9 cellular contexts compared by ENCODE assay signal in genomic region chrX:8879750-8880149, GRCh38.
DNase-seq lines count a peak whose midpoint lies in the region; ATAC-seq and TF ChIP-seq lines count a peak whose summit lies in the region.
"Had no signal": no experiment of that assay in that cellular context is flagged by ENCODE, and none has a peak within 500 bp of the region (broad histone marks: within the 10 kb centered on the region; RNA-seq: fewer than 3 reads in every experiment).

No MANE protein-coding gene starts in this region.

- H4K20me1 ChIP-seq in hepatocyte (ENCODE audit: insufficient read depth, poor library complexity, severe bottlenecking) = no peaks in the 10 kb centered on the region

- H3K27ac ChIP-seq in hepatocyte = no peak overlapping the region
- H3K27ac ChIP-seq: SK-N-MC had no signal

- H2AFZ ChIP-seq in hepatocyte = no peak overlapping the region

- DNase-seq in GM06990 (ENCODE audit: extremely low read depth, insufficient read length) (no peak), HPDE6-E6E7 (ENCODE audit: extremely low spot score) (peak; percentile 10), iPS-NIHi11 (ENCODE audit: low spot score) (peak; percentile 34), hepatocyte (ENCODE audit: low spot score) (no peak), NCI-H1417 treated with DMSO at 0.1 percent for 48 hours (lab: John Stamatoyannopoulos, UW) (no peak)
- peak; percentile 61 for DNase-seq in activated CD8-positive, alpha-beta memory T cell treated with anti-CD3 and anti-CD28 coated beads for 24 hours

- WGBS in hepatocyte (ENCODE audit: low lambda C conversion rate, missing lambda C conversion rate) = 56% methylated on average over 4 of the region's 4 CpGs

- no peaks in the 10 kb centered on the region for H3K27me3 ChIP-seq in GM06990 (replicated peaks; ENCODE audit: control insufficient read depth, insufficient read depth, low read length)
- H3K27me3 ChIP-seq in hepatocyte = no peaks in the 10 kb centered on the region

- ATAC-seq in HG03432 (IDR thresholded peaks at IDR 0.05; ENCODE audit: unreplicated experiment) = no peak
- ATAC-seq in HG03045 (IDR thresholded peaks at IDR 0.05; ENCODE audit: unreplicated experiment) = no peak

- H3K9me3 ChIP-seq in hepatocyte (ENCODE audit: low read depth) = no peaks in the 10 kb centered on the region

- no peaks in the 10 kb centered on the region for H3K36me3 ChIP-seq in GM06990 (ENCODE audit: control insufficient read depth, insufficient read depth, low read length)
- no peaks in the 10 kb centered on the region for H3K36me3 ChIP-seq in hepatocyte (replicated peaks; ENCODE audit: insufficient read depth, low read depth)

- no peaks in the 10 kb centered on the region for H3K4me1 ChIP-seq in hepatocyte (ENCODE audit: insufficient read depth)

- no peaks in the 10 kb centered on the region for H3K9me2 ChIP-seq in hepatocyte (replicated peaks; ENCODE audit: insufficient read depth)

- no peaks in the 10 kb centered on the region for H3K79me2 ChIP-seq in hepatocyte

- TF ChIP-seq CTCF in GM06990 (IDR thresholded peaks at IDR 0.05; ENCODE audit: insufficient read depth, low read length, poor library complexity, severe bottlenecking) = peak; percentile 74
- TF ChIP-seq CTCF in hepatocyte (IDR thresholded peaks at IDR 0.05; ENCODE audit: poor library complexity) = no peak

- H3K4me3 ChIP-seq in GM06990 (replicated peaks; ENCODE audit: low read depth, low read length) (no peak overlapping the region), hepatocyte (no peak overlapping the region)
- H3K4me3 ChIP-seq: SK-N-MC had no signal

- H3K4me2 ChIP-seq in hepatocyte = no peak overlapping the region

Comparison
In these comparisons a context has a peak if more than half of its experiments do, and no peak if none do; other contexts are left out.
1. DNase-seq: peak in HPDE6-E6E7 (single experiment), activated CD8-positive, alpha-beta memory T cell treated with anti-CD3 and anti-CD28 coated beads for 24 hours (single experiment) and iPS-NIHi11 (single experiment); none in GM06990 (single experiment), hepatocyte (single experiment) and NCI-H1417 treated with DMSO at 0.1 percent for 48 hours (single experiment).